In the genomic region with DNA sequence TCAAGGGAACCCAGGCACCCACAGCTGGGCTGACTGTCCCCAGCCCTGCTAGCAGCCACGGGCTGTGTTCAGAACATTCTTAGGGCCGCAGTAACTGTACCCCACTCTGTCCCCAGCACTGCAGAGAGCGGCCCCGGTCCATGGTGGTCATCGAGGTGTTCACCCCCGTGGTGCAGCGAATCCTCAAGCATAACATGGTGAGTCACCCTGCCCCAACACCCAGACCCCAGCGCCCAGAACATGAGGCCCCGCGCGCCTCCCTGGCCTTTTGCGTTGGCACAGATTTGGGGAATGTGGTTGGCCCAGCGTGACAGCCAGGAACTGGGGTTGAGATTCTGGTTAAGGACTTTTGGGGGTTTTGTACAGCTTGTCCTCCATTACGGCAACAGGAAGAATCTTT, we compare ENCODE assay signal across 15 cellular contexts.
DNase-seq lines count a peak whose midpoint lies in the region; ATAC-seq and TF ChIP-seq lines count a peak whose summit lies in the region.
"Had no signal": no experiment of that assay in that cellular context is flagged by ENCODE, and none has a peak within 500 bp of the region (broad histone marks: within the 10 kb centered on the region; RNA-seq: fewer than 3 reads in every experiment).

No MANE protein-coding gene starts in this region.

- H3K27me3 Mint-ChIP-seq in effector memory CD8-positive, alpha-beta T cell, result no peaks in the 10 kb centered on the region
- no peaks in the 10 kb centered on the region for H3K27me3 Mint-ChIP-seq in activated T-helper 2 cell treated with anti-CD3 and anti-CD28 coated beads, Interferon-gamma antibody, Interleukin-2, Interleukin-4, amounts not matched to agents 10 μg/mL and 5 μg/mL and 100 μg/mL, durations not matched to agents 14 hours and 24 hours and 36 hours (ENCODE audit: low read depth)
- H3K27me3 Mint-ChIP-seq: CD4-positive, CD25-positive, alpha-beta regulatory T cell; IgD-negative memory B cell had no signal

- H3K4me1 ChIP-seq in IMR-90 (ENCODE audit: control insufficient read depth, insufficient read depth, low read length), result no peaks in the 10 kb centered on the region
- no peaks in the 10 kb centered on the region for H3K4me1 ChIP-seq in body of pancreas
- H3K4me1 ChIP-seq: BE2C, Caco-2 had no signal

- no peak overlapping the region for H2AK5ac ChIP-seq in IMR-90 (ENCODE audit: low read depth, low read length)

- no peak overlapping the region for H2AFZ ChIP-seq in IMR-90 (replicated peaks; ENCODE audit: low read length, poor library complexity)
- H2AFZ ChIP-seq: GM23248 had no signal

- no peak overlapping the region for H2BK5ac ChIP-seq in IMR-90 (ENCODE audit: low read depth, low read length, poor library complexity, severe bottlenecking)

- TF ChIP-seq RAD21 in IMR-90 (IDR thresholded peaks at IDR 0.05; ENCODE audit: low read length), result no peak

- no peak overlapping the region for H3K14ac ChIP-seq in IMR-90 (replicated peaks; ENCODE audit: low read depth, low read length)

- peaks cover 23% of the 10 kb centered on the region for H3K36me3 ChIP-seq in IMR-90 (ENCODE audit: control insufficient read depth, insufficient read depth, low read length)
- H3K36me3 ChIP-seq in body of pancreas (replicated peaks in 1 of 2; ENCODE audit: insufficient read depth in 1 of 2, low read depth in 2 of 2), result no peaks in the 10 kb centered on the region
- H3K36me3 ChIP-seq: BE2C had no signal

- no peak overlapping the region for H2BK20ac ChIP-seq in IMR-90 (ENCODE audit: low read depth, low read length)

- no peak for TF ChIP-seq POLR2A in IMR-90 (IDR thresholded peaks at IDR 0.05; ENCODE audit: low read depth, low read length)
- TF ChIP-seq POLR2A in body of pancreas (IDR thresholded peaks at IDR 0.05), result no peak

- peaks cover 2 to 7% of the 10 kb centered on the region in 2 donors for H3K4me1 Mint-ChIP-seq in effector memory CD8-positive, alpha-beta T cell (ENCODE audit: low read depth in 2 of 2)
- H3K4me1 Mint-ChIP-seq in activated T-helper 2 cell treated with anti-CD3 and anti-CD28 coated beads, Interferon-gamma antibody, Interleukin-2, Interleukin-4, amounts not matched to agents 10 μg/mL and 5 μg/mL and 100 μg/mL, durations not matched to agents 14 hours and 24 hours and 36 hours (ENCODE audit: low read depth), result peaks cover 3% of the 10 kb centered on the region
- H3K4me1 Mint-ChIP-seq: CD4-positive, CD25-positive, alpha-beta regulatory T cell; IgD-negative memory B cell had no signal

- no peak overlapping the region for H2BK120ac ChIP-seq in IMR-90 (ENCODE audit: low read depth, low read length)

- H3K27ac Mint-ChIP-seq in effector memory CD8-positive, alpha-beta T cell, result peak overlapping the region; percentile 51 to 80
- H3K27ac Mint-ChIP-seq in activated T-helper 2 cell treated with anti-CD3 and anti-CD28 coated beads, Interferon-gamma antibody, Interleukin-2, Interleukin-4, amounts not matched to agents 10 μg/mL and 5 μg/mL and 100 μg/mL, durations not matched to agents 14 hours and 24 hours and 36 hours, result no peak overlapping the region
- H3K27ac Mint-ChIP-seq: CD4-positive, CD25-positive, alpha-beta regulatory T cell had no signal

- H3K56ac ChIP-seq in IMR-90 (ENCODE audit: extremely low read depth, insufficient read depth, low read length), result no peak overlapping the region

- intact Hi-C loops in IMR-90 (cut with micrococcal nuclease), result no loop called here
- intact Hi-C loops in sciatic nerve (cut with DNase I), result no loop called here
- intact Hi-C loops in activated T-helper 2 cell treated with anti-CD3 and anti-CD28 coated beads, Interferon-gamma antibody, Interleukin-2, Interleukin-4, amounts not matched to agents 10 μg/mL and 5 μg/mL and 100 μg/mL, durations not matched to agents 14 hours and 24 hours and 36 hours (cut with micrococcal nuclease), result no loop called here
- intact Hi-C loops in body of pancreas (cut with DNase I), result no loop called here

- H4K5ac ChIP-seq in IMR-90 (ENCODE audit: low read depth, low read length), result no peak overlapping the region

- 0 out of 2 replicates have a peak, but pooled peaks cover 3% of the 10 kb centered on the region for H3K9me1 ChIP-seq in IMR-90 (ENCODE audit: insufficient read depth, low read length)

- no peak for DNase-seq in IMR-90
- no peak for DNase-seq in effector memory CD8-positive, alpha-beta T cell
- no peak for DNase-seq in sciatic nerve (ENCODE audit: low spot score)
- DNase-seq in GM10248 (ENCODE audit: extremely low spot score), result no peak
- DNase-seq in AML-193 (lab: John Stamatoyannopoulos, UW), result no peak
- no peak for DNase-seq in activated T-helper 2 cell treated with anti-CD3 and anti-CD28 coated beads, Interferon-gamma antibody, Interleukin-2, Interleukin-4, amounts not matched to agents 10 μg/mL and 5 μg/mL and 100 μg/mL, durations not matched to agents 14 hours and 24 hours and 36 hours (ENCODE audit: low spot score)
- DNase-seq in body of pancreas, result no peak
- DNase-seq: BE2C; C1 segment of cervical spinal cord; Caco-2; CD4-positive, CD25-positive, alpha-beta regulatory T cell; GM23248; HCEC 1CT had no signal

- H4K20me1 ChIP-seq in IMR-90 (ENCODE audit: insufficient read depth, low read length), result no peaks in the 10 kb centered on the region

- dilution Hi-C loops in IMR-90 (cut with HindIII; ENCODE audit: low sequenced_read_pairs, unreplicated experiment), result no loop called here

- H3K9me3 ChIP-seq in IMR-90 (ENCODE audit: control insufficient read depth, insufficient read depth, low read length) (no peaks in the 10 kb centered on the region), body of pancreas (no peaks in the 10 kb centered on the region)
- H3K9me3 ChIP-seq: BE2C, Caco-2 had no signal

- POLR2A ChIA-PET in IMR-90 (lab: Charles Lee; ENCODE audit: unreplicated experiment), result no interaction called here
- POLR2A ChIA-PET in GM10248 (lab: Yijun Ruan, JAX), result no interaction called here

- H3K9me3 Mint-ChIP-seq in effector memory CD8-positive, alpha-beta T cell, result no peaks in the 10 kb centered on the region
- H3K9me3 Mint-ChIP-seq in activated T-helper 2 cell treated with anti-CD3 and anti-CD28 coated beads, Interferon-gamma antibody, Interleukin-2, Interleukin-4, amounts not matched to agents 10 μg/mL and 5 μg/mL and 100 μg/mL, durations not matched to agents 14 hours and 24 hours and 36 hours, result no peaks in the 10 kb centered on the region
- H3K9me3 Mint-ChIP-seq: CD4-positive, CD25-positive, alpha-beta regulatory T cell; IgD-negative memory B cell had no signal

- no peak overlapping the region for H3K4me3 Mint-ChIP-seq in effector memory CD8-positive, alpha-beta T cell
- H3K4me3 Mint-ChIP-seq in activated T-helper 2 cell treated with anti-CD3 and anti-CD28 coated beads, Interferon-gamma antibody, Interleukin-2, Interleukin-4, amounts not matched to agents 10 μg/mL and 5 μg/mL and 100 μg/mL, durations not matched to agents 14 hours and 24 hours and 36 hours (ENCODE audit: low read depth), result no peak overlapping the region
- H3K4me3 Mint-ChIP-seq: CD4-positive, CD25-positive, alpha-beta regulatory T cell; IgD-negative memory B cell had no signal

- no peak overlapping the region for H3K9ac ChIP-seq in IMR-90 (ENCODE audit: low read depth, low read length)
- H3K9ac ChIP-seq: GM23248 had no signal

- H3K27me3 ChIP-seq in IMR-90 (ENCODE audit: control insufficient read depth, insufficient read depth, low read length), result no peaks in the 10 kb centered on the region
- no peaks in the 10 kb centered on the region for H3K27me3 ChIP-seq in body of pancreas
- H3K27me3 ChIP-seq: BE2C had no signal

- H2BK15ac ChIP-seq in IMR-90 (ENCODE audit: low read depth, low read length), result no peak overlapping the region

- peaks cover 65% of the 10 kb centered on the region for H3K36me3 Mint-ChIP-seq in effector memory CD8-positive, alpha-beta T cell (ENCODE audit: insufficient read depth)
- peaks cover 48% of the 10 kb centered on the region for H3K36me3 Mint-ChIP-seq in activated T-helper 2 cell treated with anti-CD3 and anti-CD28 coated beads, Interferon-gamma antibody, Interleukin-2, Interleukin-4, amounts not matched to agents 10 μg/mL and 5 μg/mL and 100 μg/mL, durations not matched to agents 14 hours and 24 hours and 36 hours (ENCODE audit: low read depth)

- in situ Hi-C loops in IMR-90 (cut with MboI; ENCODE audit: low sequenced_read_pairs), result no loop called here

- peak overlapping the region; percentile 45 for H2AK9ac ChIP-seq in IMR-90 (replicated peaks; ENCODE audit: low read depth, low read length, poor library complexity)

- H3K23ac ChIP-seq in IMR-90 (ENCODE audit: low read depth, low read length), result no peak overlapping the region

- H3K4me2 ChIP-seq in IMR-90 (ENCODE audit: low read depth, low read length), result no peak overlapping the region

- no TSS peak for BruUV-seq in IMR-90 (replicated peaks; lab: Mats Ljungman, UMichigan)

- WGBS in IMR-90 (ENCODE audit: extremely low coverage in 2 of 2, insufficient read length in 1 of 2), 2 experiments, result 93% methylated on average over 5 of the region's 14 CpGs; no CpG with 5 or more reads in 1 of the 2 experiments
- 94 to 97% methylated on average over 7 to 8 of the region's 14 CpGs for WGBS in body of pancreas, 2 donors

- CTCF ChIA-PET in IMR-90 (lab: Yijun Ruan, JAX), result no interaction called here
- CTCF ChIA-PET in GM10248 (lab: Yijun Ruan, JAX), result no interaction called here

- no peak overlapping the region for H4K91ac ChIP-seq in IMR-90 (ENCODE audit: insufficient read depth, low read depth, low read length)

- ATAC-seq in IMR-90 (ENCODE audit: low read depth) (no peak), sciatic nerve (peak; percentile 7), body of pancreas (no peak)
- ATAC-seq in effector memory CD8-positive, alpha-beta T cell (replicated peaks), result no peak

- TF ChIP-seq CTCF in IMR-90 (conservative IDR thresholded peaks at IDR 0.05; ENCODE audit: low read depth, low read length), result no peak
- TF ChIP-seq CTCF in GM10248 (IDR thresholded peaks at IDR 0.05; ENCODE audit: control extremely low read depth, extremely low read depth, low read depth, missing control alignments), result no peak
- TF ChIP-seq CTCF in body of pancreas (IDR thresholded peaks at IDR 0.05), result no peak

- no peak overlapping the region for H4K8ac ChIP-seq in IMR-90 (ENCODE audit: low read depth in 2 of 2, low read length in 2 of 2)

- H3K4ac ChIP-seq in IMR-90 (ENCODE audit: low read depth, low read length), result no peak overlapping the region

- H3K27ac ChIP-seq in IMR-90 (ENCODE audit: insufficient read depth, low read length) (no peak overlapping the region), body of pancreas (no peak overlapping the region)
- H3K27ac ChIP-seq: GM23248, HL-60 had no signal

- no peak overlapping the region for H3K18ac ChIP-seq in IMR-90 (ENCODE audit: low read depth, low read length)

- no peaks in the 10 kb centered on the region; a peak in 1 of 4 replicates for H3K79me1 ChIP-seq in IMR-90 (ENCODE audit: low read depth in 1 of 2, low read length in 2 of 2)

- H3K4me3 ChIP-seq in IMR-90 (ENCODE audit: insufficient read depth, low read depth, low read length) (no peak overlapping the region), body of pancreas (no peak overlapping the region)
- H3K4me3 ChIP-seq: GM23248 had no signal

TF ChIP-seq in IMR-90, 13 proteins besides CTCF, POLR2A, EP300 and RAD21 (continues in another document):
- TF ChIP-seq CHD1 (IDR thresholded peaks at IDR 0.05; ENCODE audit: low read depth, low read length) (no peak), BHLHE40 (IDR thresholded peaks at IDR 0.05; ENCODE audit: low read depth, low read length) (no peak), MAFK (IDR thresholded peaks at IDR 0.05; ENCODE audit: low read depth, low read length) (no peak), MXI1 (IDR thresholded peaks at IDR 0.05; ENCODE audit: borderline replicate concordance, low read depth, low read length) (no peak)
